8 cellular contexts compared by ENCODE assay signal in the genomic region with DNA sequence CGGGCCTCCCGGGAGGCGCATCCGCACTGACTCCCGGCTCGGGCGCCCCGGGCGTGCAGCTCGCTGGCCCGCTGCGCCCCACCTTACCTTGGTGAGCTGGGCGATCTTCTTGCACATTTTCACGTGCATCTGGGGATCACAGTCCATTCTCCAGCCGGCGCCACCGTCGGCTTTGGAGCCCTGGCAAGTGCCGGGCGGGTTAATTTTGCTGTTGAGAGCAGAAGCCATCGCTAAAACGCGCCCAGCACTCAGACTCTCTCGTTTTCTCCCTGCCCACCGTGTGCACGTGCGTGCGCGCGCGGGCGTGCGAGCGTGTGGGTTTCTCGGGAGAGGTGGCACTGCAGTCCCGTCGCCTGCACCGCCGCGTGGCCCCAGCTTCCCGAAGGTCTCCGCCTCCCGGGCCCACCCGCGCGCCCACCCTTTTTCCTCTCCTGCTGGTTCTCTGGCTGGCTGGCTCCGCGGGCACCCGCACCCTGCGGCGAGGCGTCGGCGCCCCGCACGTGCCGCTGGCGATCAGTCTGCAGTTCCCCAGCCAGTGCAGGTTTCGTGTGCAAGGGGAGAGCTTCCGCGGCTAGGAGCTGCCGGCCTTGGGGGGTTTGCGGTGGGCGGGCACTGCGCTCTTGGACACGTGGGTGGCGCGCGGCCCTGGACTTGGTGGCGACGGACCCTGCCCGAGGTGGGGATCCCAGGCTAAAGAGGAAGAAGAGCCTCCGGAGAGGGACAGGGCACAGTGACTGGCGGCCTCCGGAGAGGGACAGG. TPM values are rescaled to one million over a fixed set of nuclear protein-coding genes. Genes with fewer than 3 reads are reported as not detected.
A peak's percentile ranks its signal among the peaks of the same experiment; 100 is the strongest.
DNase-seq lines count a peak whose midpoint lies in the region; ATAC-seq and TF ChIP-seq lines count a peak whose summit lies in the region.

A gene (minus strand): TSS at position 550 of the 759 bp plus-strand sequence. CDS start 322 bp downstream, at position 228.

- H3K4me3 ChIP-seq in cardiac fibroblast (replicated peaks in 1 of 2; ENCODE audit: low read depth in 2 of 2, low read length in 2 of 2) (peak within 1 kb of the TSS; percentile 47 to 48), right lobe of liver (peak within 1 kb of the TSS; percentile 9 to 34 (median 14)), transverse colon (peak within 1 kb of the TSS in 3 of 4 donors; percentile 16 to 49 (median 25))

- peak; percentile 3 for DNase-seq in stimulated activated CD4-positive, alpha-beta T cell treated with anti-CD3 and anti-CD28 coated beads, Interleukin-2, amount 100 ng/mL, for 4 hours (ENCODE audit: low read depth)
- DNase-seq in stimulated activated CD4-positive, alpha-beta T cell treated with anti-CD3 and anti-CD28 coated beads, Interleukin-4, amount 100 ng/mL, for 4 hours, result no peak
- peak in 1 of 2 donors; percentile 12 for DNase-seq in cardiac fibroblast (ENCODE audit: low read depth in 2 of 2)
- peak in 1 of 3 donors; percentile 54 for DNase-seq in right lobe of liver
- no peak for DNase-seq in transverse colon
- no peak for DNase-seq in HEK293T (ENCODE audit: extremely low spot score)
- no peak for DNase-seq in SK-N-DZ (ENCODE audit: low spot score)

- H3K36me3 ChIP-seq in right lobe of liver (no peaks in the 10 kb centered on the region), transverse colon (no peaks in the 10 kb centered on the region)

- ATAC-seq in right lobe of liver, result peak; percentile 35 to 53 (median 42)
- no peak for ATAC-seq in HG03139 (IDR thresholded peaks at IDR 0.05; ENCODE audit: unreplicated experiment)

- intact Hi-C loops in right lobe of liver (cut with DNase I), result no loop called here
- intact Hi-C loops in transverse colon (cut with DNase I; ENCODE audit: low total_unique reads), result no loop called here

- H3K9me3 ChIP-seq in right lobe of liver, result no peaks in the 10 kb centered on the region
- H3K9me3 ChIP-seq in transverse colon, result no peaks in the 10 kb centered on the region

- H3K27me3 ChIP-seq in right lobe of liver, result no peaks in the 10 kb centered on the region
- H3K27me3 ChIP-seq in transverse colon, result peaks cover 52% of the 10 kb centered on the region

- POLR2A ChIA-PET in HEK293T (lab: Yijun Ruan, JAX), result no interaction called here

- WGBS in right lobe of liver (ENCODE audit: insufficient coverage, low coverage, low lambda C conversion rate, missing lambda C conversion rate), result 10% methylated on average over 5 of the region's 75 CpGs
- whole genome bisulfite sequencing in transverse colon (ENCODE audit: low coverage in 1 of 2), 2 donors, result 7% methylated on average over 73 of the region's 75 CpGs; no CpG with 5 or more reads in 1 of the 2 donors

- in situ Hi-C loops in transverse colon (cut with MboI; ENCODE audit: low pct_ligation_motif_present in 1 of 4, low pct_unique_long_range_greater_than_20kb in 1 of 4, low sequenced_read_pairs in 3 of 4), result loop anchor here in 1 of 4 donors (25.0 kb wide), 1 partner anchor 219 kb away; no protein-coding TSS in a partner anchor

- no peak for TF ChIP-seq CTCF in cardiac fibroblast (IDR thresholded peaks at IDR 0.05; ENCODE audit: low read depth, low read length)
- TF ChIP-seq CTCF in right lobe of liver (IDR thresholded peaks at IDR 0.05), result no peak
- no peak for TF ChIP-seq CTCF in transverse colon (IDR thresholded peaks at IDR 0.05)

- H3K4me1 ChIP-seq in right lobe of liver (peaks cover 0 to 16% (median 0%) of the 10 kb centered on the region in 4 donors), transverse colon (peaks cover 0 to 15% (median 14%) of the 10 kb centered on the region in 4 donors)

- no peak for TF ChIP-seq EP300 in transverse colon (IDR thresholded peaks at IDR 0.05; ENCODE audit: low read depth)

- H3K27ac ChIP-seq in right lobe of liver (no peak within 1 kb of the TSS), transverse colon (no peak within 1 kb of the TSS)

- CTCF ChIA-PET in HEK293T (lab: Yijun Ruan, JAX), result no interaction called here

- no peak for TF ChIP-seq POLR2A in right lobe of liver (IDR thresholded peaks at IDR 0.05)
- TF ChIP-seq POLR2A in transverse colon (IDR thresholded peaks at IDR 0.05), result no peak

TF ChIP-seq in HEK293T, 16 proteins besides CTCF, POLR2A, EP300 and RAD21:
- TF ChIP-seq FOXA1 (IDR thresholded peaks at IDR 0.05), result no peak
- TF ChIP-seq NFRKB (IDR thresholded peaks at IDR 0.05), result no peak
- TF ChIP-seq L3MBTL2 (conservative IDR thresholded peaks at IDR 0.05), result no peak
- no peak for TF ChIP-seq FOXM1 (IDR thresholded peaks at IDR 0.05; ENCODE audit: borderline replicate concordance)
- TF ChIP-seq ZNF384 (IDR thresholded peaks at IDR 0.05), result no peak
- no peak for TF ChIP-seq ELF4 (IDR thresholded peaks at IDR 0.05)
- TF ChIP-seq TARDBP (IDR thresholded peaks at IDR 0.05), result no peak
- no peak for TF ChIP-seq ARNT (IDR thresholded peaks at IDR 0.05)
- no peak for TF ChIP-seq HDGF (IDR thresholded peaks at IDR 0.05; ENCODE audit: borderline replicate concordance)
- TF ChIP-seq FOXK2 (IDR thresholded peaks at IDR 0.05), result no peak
- TF ChIP-seq CTBP1 (IDR thresholded peaks at IDR 0.05; ENCODE audit: borderline replicate concordance), result no peak
- TF ChIP-seq, protein P1, sequence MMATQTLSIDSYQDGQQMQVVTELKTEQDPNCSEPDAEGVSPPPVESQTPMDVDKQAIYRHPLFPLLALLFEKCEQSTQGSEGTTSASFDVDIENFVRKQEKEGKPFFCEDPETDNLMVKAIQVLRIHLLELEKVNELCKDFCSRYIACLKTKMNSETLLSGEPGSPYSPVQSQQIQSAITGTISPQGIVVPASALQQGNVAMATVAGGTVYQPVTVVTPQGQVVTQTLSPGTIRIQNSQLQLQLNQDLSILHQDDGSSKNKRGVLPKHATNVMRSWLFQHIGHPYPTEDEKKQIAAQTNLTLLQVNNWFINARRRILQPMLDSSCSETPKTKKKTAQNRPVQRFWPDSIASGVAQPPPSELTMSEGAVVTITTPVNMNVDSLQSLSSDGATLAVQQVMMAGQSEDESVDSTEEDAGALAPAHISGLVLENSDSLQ (IDR thresholded peaks at IDR 0.05), result no peak
TF ChIP-seq in HEK293T: peak in this region for 0.

RNA-seq across cellular contexts. Expression of the gene that starts here (rescaled TPM):
- total RNA-seq in right lobe of liver, result not detected
- total RNA-seq in transverse colon, result under 1 TPM; 0.14 to 0.75 (median 0.18) TPM
- polyA plus RNA-seq in SK-N-DZ (2014; cell fraction: cytosol; rRNA removed), result 0.03 TPM in 2 replicates
- 0.09 and 0.28 TPM in 2 replicates for polyA plus RNA-seq in SK-N-DZ (2014; cell fraction: nucleus; rRNA removed)

Comparison
In these comparisons a context has a peak if more than half of its experiments do, and no peak if none do; other contexts are left out.
1. Peak in ATAC-seq and H3K4me3 ChIP-seq in right lobe of liver; RNA of the gene not detected or under 1 TPM.